Comparison of ENCODE assay signal across 27 cellular contexts in the genomic region with DNA sequence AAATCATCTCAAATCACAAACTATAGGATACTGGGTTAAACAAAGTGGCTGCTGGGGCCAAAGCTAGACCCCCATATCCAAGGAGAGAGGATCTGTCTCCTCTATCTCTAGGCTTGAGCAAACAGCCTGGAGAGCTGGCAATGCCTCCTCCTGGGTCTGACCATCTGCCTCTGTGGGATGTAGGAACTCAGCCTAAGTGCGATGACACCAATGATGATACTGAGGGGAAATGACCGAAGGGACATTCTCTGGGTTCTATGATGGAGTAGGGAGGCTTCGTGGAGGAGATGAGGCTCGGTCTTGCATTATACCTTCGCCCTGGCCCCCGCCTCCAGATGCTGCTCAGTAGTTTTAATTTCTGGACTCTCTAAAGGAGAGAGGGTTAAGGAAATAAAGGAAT. TPM values are rescaled to one million over a fixed set of nuclear protein-coding genes. Genes with fewer than 3 reads are reported as not detected.
DNase-seq lines count a peak whose midpoint lies in the region; ATAC-seq and TF ChIP-seq lines count a peak whose summit lies in the region.
"Had no signal": no experiment of that assay in that cellular context is flagged by ENCODE, and none has a peak within 500 bp of the region (broad histone marks: within the 10 kb centered on the region; RNA-seq: fewer than 3 reads in every experiment).

No MANE protein-coding gene starts in this region.

- no peaks in the 10 kb centered on the region for H3K9me3 Mint-ChIP-seq in activated CD4-positive, alpha-beta T cell treated with anti-CD3 and anti-CD28 coated beads, Interleukin-2, amount 10 ng/mL, durations not matched to agents 24 days and 14 days
- no peaks in the 10 kb centered on the region for H3K9me3 Mint-ChIP-seq in natural killer cell treated with Interleukin-12 subunit alpha and Interleukin-12 subunit beta and Interleukin-15 and Interleukin-18, amount 100 ng/mL, for 72 hours
- H3K9me3 Mint-ChIP-seq in natural killer cell, result no peaks in the 10 kb centered on the region
- H3K9me3 Mint-ChIP-seq: activated naive CD4-positive, alpha-beta T cell treated with anti-CD3 and anti-CD28 coated beads for 36 hours; CD4-positive, alpha-beta T cell had no signal

- H3K4me3 Mint-ChIP-seq in activated CD4-positive, alpha-beta T cell treated with anti-CD3 and anti-CD28 coated beads, Interleukin-2, amount 10 ng/mL, durations not matched to agents 24 days and 14 days, result peak overlapping the region; percentile 64
- no peak overlapping the region for H3K4me3 Mint-ChIP-seq in natural killer cell treated with Interleukin-12 subunit alpha and Interleukin-12 subunit beta and Interleukin-15 and Interleukin-18, amount 100 ng/mL, for 72 hours
- H3K4me3 Mint-ChIP-seq in natural killer cell, result no peak overlapping the region
- H3K4me3 Mint-ChIP-seq: activated naive CD4-positive, alpha-beta T cell treated with anti-CD3 and anti-CD28 coated beads for 36 hours; CD4-positive, alpha-beta T cell had no signal

- H3K27ac Mint-ChIP-seq in activated CD4-positive, alpha-beta T cell treated with anti-CD3 and anti-CD28 coated beads, Interleukin-2, amount 10 ng/mL, durations not matched to agents 24 days and 14 days, result peak overlapping the region; percentile 95
- H3K27ac Mint-ChIP-seq in natural killer cell treated with Interleukin-12 subunit alpha and Interleukin-12 subunit beta and Interleukin-15 and Interleukin-18, amount 100 ng/mL, for 72 hours, result peak overlapping the region; percentile 58 to 78
- no peak overlapping the region for H3K27ac Mint-ChIP-seq in natural killer cell
- H3K27ac Mint-ChIP-seq: CD4-positive, alpha-beta T cell had no signal

- H3K4me1 Mint-ChIP-seq in activated CD4-positive, alpha-beta T cell treated with anti-CD3 and anti-CD28 coated beads, Interleukin-2, amount 10 ng/mL, durations not matched to agents 24 days and 14 days, result peaks cover 53% of the 10 kb centered on the region
- H3K4me1 Mint-ChIP-seq in natural killer cell treated with Interleukin-12 subunit alpha and Interleukin-12 subunit beta and Interleukin-15 and Interleukin-18, amount 100 ng/mL, for 72 hours (ENCODE audit: low read depth in 2 of 2), result peaks cover 3 to 17% of the 10 kb centered on the region in 2 donors
- no peaks in the 10 kb centered on the region for H3K4me1 Mint-ChIP-seq in natural killer cell

- no peaks in the 10 kb centered on the region for H3K27me3 Mint-ChIP-seq in activated CD4-positive, alpha-beta T cell treated with anti-CD3 and anti-CD28 coated beads, Interleukin-2, amount 10 ng/mL, durations not matched to agents 24 days and 14 days
- H3K27me3 Mint-ChIP-seq in natural killer cell treated with Interleukin-12 subunit alpha and Interleukin-12 subunit beta and Interleukin-15 and Interleukin-18, amount 100 ng/mL, for 72 hours, result no peaks in the 10 kb centered on the region
- no peaks in the 10 kb centered on the region for H3K27me3 Mint-ChIP-seq in natural killer cell (ENCODE audit: low read depth in 2 of 2)
- H3K27me3 Mint-ChIP-seq: CD4-positive, alpha-beta T cell had no signal

- DNase-seq in activated CD4-positive, alpha-beta T cell treated with anti-CD3 and anti-CD28 coated beads, Interleukin-2, amount 10 ng/mL, durations not matched to agents 24 days and 14 days, result no peak
- no peak for DNase-seq in activated CD4-positive, alpha-beta T cell treated with anti-CD3 and anti-CD28 coated beads, Interleukin-2, amount 50 U/mL, for 4 hours
- no peak for DNase-seq in natural killer cell treated with Interleukin-12 subunit alpha and Interleukin-12 subunit beta and Interleukin-15 and Interleukin-18, amount 100 ng/mL, for 72 hours (ENCODE audit: low spot score)
- DNase-seq in natural killer cell, result no peak
- no peak for DNase-seq in GM19238 (ENCODE audit: insufficient read length, low spot score)
- no peak for DNase-seq in central memory CD4-positive, alpha-beta T cell
- DNase-seq: activated CD4-positive, alpha-beta T cell treated with anti-CD3 and anti-CD28 coated beads for 48 hours; activated CD8-positive, alpha-beta memory T cell treated with anti-CD3 and anti-CD28 coated beads, Interleukin-2, amount 50 U/mL, for 48 hours; activated naive CD4-positive, alpha-beta T cell treated with anti-CD3 and anti-CD28 coated beads for 36 hours; AML-193; CD4-positive, alpha-beta T cell; effector memory CD4-positive, alpha-beta T cell; EL; NCI-H1092 treated with DMSO at 0.1 percent for 48 hours; NCI-H187; NCI-H2171 treated with DMSO at 0.1 percent for 48 hours; NCI-H510A treated with DMSO at 0.1 percent for 48 hours; ovary; small intestine had no signal

- no peak for TF ChIP-seq CTCF in natural killer cell (IDR thresholded peaks at IDR 0.05)

- peaks cover 25% of the 10 kb centered on the region for H3K36me3 Mint-ChIP-seq in activated CD4-positive, alpha-beta T cell treated with anti-CD3 and anti-CD28 coated beads, Interleukin-2, amount 10 ng/mL, durations not matched to agents 24 days and 14 days (ENCODE audit: low read depth)
- H3K36me3 Mint-ChIP-seq in natural killer cell treated with Interleukin-12 subunit alpha and Interleukin-12 subunit beta and Interleukin-15 and Interleukin-18, amount 100 ng/mL, for 72 hours, result no peaks in the 10 kb centered on the region
- no peaks in the 10 kb centered on the region for H3K36me3 Mint-ChIP-seq in natural killer cell

- no peak for ATAC-seq in natural killer cell treated with Interleukin-12 subunit alpha and Interleukin-12 subunit beta and Interleukin-15 and Interleukin-18, amount 100 ng/mL, for 72 hours
- no peak for ATAC-seq in natural killer cell
- ATAC-seq: A549, HCT116 had no signal

- intact Hi-C loops in activated CD4-positive, alpha-beta T cell treated with anti-CD3 and anti-CD28 coated beads, Interleukin-2, amount 10 ng/mL, durations not matched to agents 24 days and 14 days (cut with micrococcal nuclease), result no loop called here
- intact Hi-C loops in natural killer cell (cut with micrococcal nuclease), result no loop called here

RNA-seq across cellular contexts. Expression of gene SPATA24, which starts 9.3 kb away (rescaled TPM):
- 4.2 TPM in 2 replicates for total RNA-seq in activated CD4-positive, alpha-beta T cell treated with anti-CD3 and anti-CD28 coated beads, Interleukin-2, amount 10 ng/mL, durations not matched to agents 24 days and 14 days
- total RNA-seq in natural killer cell treated with Interleukin-12 subunit alpha and Interleukin-12 subunit beta and Interleukin-15 and Interleukin-18, amount 100 ng/mL, for 72 hours, result 1 to 10 TPM; 6.4 to 7.2 TPM
- 1 to 10 TPM; 1.6 to 2.9 (median 2.7) TPM for total RNA-seq in natural killer cell

RNA-seq across cellular contexts. Expression of gene PROB1, which starts 18.2 kb away (rescaled TPM):
- 8.4 and 9.2 TPM in 2 replicates for total RNA-seq in activated CD4-positive, alpha-beta T cell treated with anti-CD3 and anti-CD28 coated beads, Interleukin-2, amount 10 ng/mL, durations not matched to agents 24 days and 14 days
- total RNA-seq in natural killer cell treated with Interleukin-12 subunit alpha and Interleukin-12 subunit beta and Interleukin-15 and Interleukin-18, amount 100 ng/mL, for 72 hours, result 1 to 10 TPM; 3.4 to 6.6 TPM
- 1 to 10 TPM in 1 of 3 donors, under 1 TPM in 2; 0.91 to 1.0 (median 0.96) TPM for total RNA-seq in natural killer cell

RNA-seq across cellular contexts. Expression of gene MZB1, which starts 23.4 kb away (rescaled TPM):
- total RNA-seq in activated CD4-positive, alpha-beta T cell treated with anti-CD3 and anti-CD28 coated beads, Interleukin-2, amount 10 ng/mL, durations not matched to agents 24 days and 14 days, result 28.3 and 29.1 TPM in 2 replicates
- 10 to 100 TPM; 10.3 to 27.6 TPM for total RNA-seq in natural killer cell treated with Interleukin-12 subunit alpha and Interleukin-12 subunit beta and Interleukin-15 and Interleukin-18, amount 100 ng/mL, for 72 hours
- 10 to 100 TPM in 1 of 3 donors, 1 to 10 TPM in 2; 2.0 to 60.0 (median 2.8) TPM for total RNA-seq in natural killer cell
- total RNA-seq: bronchial epithelial cell, epithelial cell of proximal tubule, kidney epithelial cell, renal cortical epithelial cell had no signal

RNA-seq across cellular contexts. Expression of gene DNAJC18, which starts 26.2 kb away (rescaled TPM):
- total RNA-seq in activated CD4-positive, alpha-beta T cell treated with anti-CD3 and anti-CD28 coated beads, Interleukin-2, amount 10 ng/mL, durations not matched to agents 24 days and 14 days, result 34.2 and 38.6 TPM in 2 replicates
- total RNA-seq in natural killer cell treated with Interleukin-12 subunit alpha and Interleukin-12 subunit beta and Interleukin-15 and Interleukin-18, amount 100 ng/mL, for 72 hours, result 10 to 100 TPM; 11.9 to 12.6 TPM
- 1 to 10 TPM; 2.9 to 4.9 (median 3.6) TPM for total RNA-seq in natural killer cell

RNA-seq across cellular contexts. Expression of gene SLC23A1, which starts 30.1 kb away (rescaled TPM):
- total RNA-seq in activated CD4-positive, alpha-beta T cell treated with anti-CD3 and anti-CD28 coated beads, Interleukin-2, amount 10 ng/mL, durations not matched to agents 24 days and 14 days, result 1.8 and 2.1 TPM in 2 replicates
- under 1 TPM; 0.36 to 0.78 TPM for total RNA-seq in natural killer cell treated with Interleukin-12 subunit alpha and Interleukin-12 subunit beta and Interleukin-15 and Interleukin-18, amount 100 ng/mL, for 72 hours
- total RNA-seq in natural killer cell, result not detected
- total RNA-seq: bronchial epithelial cell; CD4-positive, alpha-beta T cell; epithelial cell of proximal tubule; kidney epithelial cell; mononuclear cell; tibial nerve had no signal

Comparison
In these comparisons a context has a peak if more than half of its experiments do, and no peak if none do; other contexts are left out.
1. H3K27ac Mint-ChIP-seq: peak in activated CD4-positive, alpha-beta T cell treated with anti-CD3 and anti-CD28 coated beads, Interleukin-2, amount 10 ng/mL, durations not matched to agents 24 days and 14 days (single experiment) and natural killer cell treated with Interleukin-12 subunit alpha and Interleukin-12 subunit beta and Interleukin-15 and Interleukin-18, amount 100 ng/mL, for 72 hours (2 of 2); none in natural killer cell (0 of 2).